16 cellular contexts compared by ENCODE assay signal in genomic region chr5:68169898-68170297, GRCh38. TPM values are rescaled to one million over a fixed set of nuclear protein-coding genes. Genes with fewer than 3 reads are reported as not detected.
DNase-seq lines count a peak whose midpoint lies in the region; ATAC-seq and TF ChIP-seq lines count a peak whose summit lies in the region.
"Had no signal": no experiment of that assay in that cellular context is flagged by ENCODE, and none has a peak within 500 bp of the region (broad histone marks: within the 10 kb centered on the region; RNA-seq: fewer than 3 reads in every experiment).

No MANE protein-coding gene starts in this region.

- H3K27me3 Mint-ChIP-seq in neural progenitor cell (ENCODE audit: insufficient read depth, low read depth) = peaks cover 3% of the 10 kb centered on the region
- H3K27me3 Mint-ChIP-seq: activated naive CD4-positive, alpha-beta T cell treated with anti-CD3 and anti-CD28 coated beads, Interleukin-2, amount 50 U/mL, for 24 hours; CD4-positive, alpha-beta T cell had no signal

- H3K4me1 ChIP-seq in heart right ventricle (peaks cover 3 to 27% (median 23%) of the 10 kb centered on the region in 9 donors), neural progenitor cell (peaks cover 42% of the 10 kb centered on the region), tibial nerve (peaks cover 0 to 36% (median 22%) of the 10 kb centered on the region in 4 donors), Peyer's patch (peaks cover 0 to 2% (median 0%) of the 10 kb centered on the region in 4 donors)

- peak overlapping the region; percentile 75 for H3K4me3 Mint-ChIP-seq in neural progenitor cell
- H3K4me3 Mint-ChIP-seq: activated naive CD4-positive, alpha-beta T cell treated with anti-CD3 and anti-CD28 coated beads, Interleukin-2, amount 50 U/mL, for 24 hours; CD4-positive, alpha-beta T cell; stimulated activated memory B cell treated with anti-CD40 and anti-IgM and Interleukin-4, amounts not matched to agents 10 μg/mL and 1 μg/mL and 100 μg/mL, for 72 hours had no signal

- H3F3A ChIP-seq in neural progenitor cell (ENCODE audit: low read depth) = peaks cover 32% of the 10 kb centered on the region

- H2AFZ ChIP-seq in neural progenitor cell (replicated peaks) = peak overlapping the region; percentile 74

- H3K36me3 Mint-ChIP-seq in neural progenitor cell = no peaks in the 10 kb centered on the region
- H3K36me3 Mint-ChIP-seq: activated naive CD4-positive, alpha-beta T cell treated with anti-CD3 and anti-CD28 coated beads, Interleukin-2, amount 50 U/mL, for 24 hours; stimulated activated memory B cell treated with anti-CD40 and anti-IgM and Interleukin-4, amounts not matched to agents 10 μg/mL and 1 μg/mL and 100 μg/mL, for 72 hours had no signal

- TF ChIP-seq POLR2A in tibial nerve (IDR thresholded peaks at IDR 0.05) (no peak), Peyer's patch (IDR thresholded peaks at IDR 0.05) (no peak)

- no peaks in the 10 kb centered on the region for H3K79me2 ChIP-seq in neural progenitor cell (ENCODE audit: low read depth)

- intact Hi-C loops in heart right ventricle (cut with DNase I) = no loop called here

- H3K27me3 ChIP-seq in heart right ventricle = no peaks in the 10 kb centered on the region
- no peaks in the 10 kb centered on the region for H3K27me3 ChIP-seq in neural progenitor cell
- no peaks in the 10 kb centered on the region for H3K27me3 ChIP-seq in tibial nerve
- no peaks in the 10 kb centered on the region for H3K27me3 ChIP-seq in Peyer's patch

- peaks cover 47% of the 10 kb centered on the region for H3K4me1 Mint-ChIP-seq in neural progenitor cell
- H3K4me1 Mint-ChIP-seq: activated naive CD4-positive, alpha-beta T cell treated with anti-CD3 and anti-CD28 coated beads, Interleukin-2, amount 50 U/mL, for 24 hours; stimulated activated memory B cell treated with anti-CD40 and anti-IgM and Interleukin-4, amounts not matched to agents 10 μg/mL and 1 μg/mL and 100 μg/mL, for 72 hours had no signal

- H3K36me3 ChIP-seq in heart right ventricle (no peaks in the 10 kb centered on the region), neural progenitor cell (no peaks in the 10 kb centered on the region), tibial nerve (no peaks in the 10 kb centered on the region), Peyer's patch (no peaks in the 10 kb centered on the region)

- TF ChIP-seq CTCF in heart right ventricle (IDR thresholded peaks at IDR 0.05) = no peak
- no peak for TF ChIP-seq CTCF in neural progenitor cell (IDR thresholded peaks at IDR 0.05)
- TF ChIP-seq CTCF in tibial nerve (IDR thresholded peaks at IDR 0.05) = no peak
- TF ChIP-seq CTCF in Peyer's patch (IDR thresholded peaks at IDR 0.05) = no peak

- no peak for TF ChIP-seq EP300 in tibial nerve (IDR thresholded peaks at IDR 0.05)

- DNase-seq in NCI-H146 (lab: John Stamatoyannopoulos, UW) (peak; percentile 11), NCI-H146 treated with DMSO at 0.1 percent for 48 hours (lab: John Stamatoyannopoulos, UW; ENCODE audit: unreplicated experiment) (no peak), heart right ventricle (peak; percentile 18 to 21), neural progenitor cell (ENCODE audit: low spot score) (peak; percentile 79), tibial nerve (ENCODE audit: low spot score in 2 of 2) (peak in 1 of 2 donors; percentile 41), Peyer's patch (no peak)
- DNase-seq in central memory CD4-positive, alpha-beta T cell = no peak
- DNase-seq: 8988T; activated CD4-positive, alpha-beta T cell treated with anti-CD3 and anti-CD28 coated beads for 1 hour; activated CD8-positive, alpha-beta memory T cell treated with anti-CD3 and anti-CD28 coated beads, Interleukin-2, amount 50 U/mL, for 48 hours; CD4-positive, alpha-beta T cell; erythroblast; MV-4-11 had no signal

- H3K27ac ChIP-seq in heart right ventricle (peak overlapping the region in 2 of 10 donors; percentile 23 to 71), neural progenitor cell (peak overlapping the region; percentile 63), tibial nerve (peak overlapping the region; percentile 50 to 91 (median 73)), Peyer's patch (peak overlapping the region in 1 of 4 donors; percentile 75)

- peak in 6 of 8 donors; percentile 36 to 69 (median 46) for ATAC-seq in heart right ventricle
- no peak for ATAC-seq in HG03521 (IDR thresholded peaks at IDR 0.05; ENCODE audit: unreplicated experiment)
- ATAC-seq: stimulated activated memory B cell treated with anti-CD40 and anti-IgM and Interleukin-4, amounts not matched to agents 10 μg/mL and 1 μg/mL and 100 μg/mL, for 72 hours had no signal

- no peak overlapping the region for H3K9ac ChIP-seq in neural progenitor cell

- WGBS in heart right ventricle, 2 donors = 39 to 61% methylated on average over 1 of the region's 1 CpG
- 25 to 28% methylated on average over 1 of the region's 1 CpG for WGBS in tibial nerve, 2 donors

- H3K27ac Mint-ChIP-seq in neural progenitor cell = peak overlapping the region; percentile 99
- H3K27ac Mint-ChIP-seq: activated naive CD4-positive, alpha-beta T cell treated with anti-CD3 and anti-CD28 coated beads, Interleukin-2, amount 50 U/mL, for 24 hours; CD4-positive, alpha-beta T cell; stimulated activated memory B cell treated with anti-CD40 and anti-IgM and Interleukin-4, amounts not matched to agents 10 μg/mL and 1 μg/mL and 100 μg/mL, for 72 hours had no signal

- peak overlapping the region; percentile 67 for H3K4me2 ChIP-seq in neural progenitor cell

- H3K9me3 Mint-ChIP-seq in neural progenitor cell = peaks cover 2% of the 10 kb centered on the region
- H3K9me3 Mint-ChIP-seq: activated naive CD4-positive, alpha-beta T cell treated with anti-CD3 and anti-CD28 coated beads, Interleukin-2, amount 50 U/mL, for 24 hours; CD4-positive, alpha-beta T cell; stimulated activated memory B cell treated with anti-CD40 and anti-IgM and Interleukin-4, amounts not matched to agents 10 μg/mL and 1 μg/mL and 100 μg/mL, for 72 hours had no signal

- H3K9me3 ChIP-seq in heart right ventricle (no peaks in the 10 kb centered on the region), neural progenitor cell (ENCODE audit: low read depth) (no peaks in the 10 kb centered on the region), tibial nerve (no peaks in the 10 kb centered on the region), Peyer's patch (no peaks in the 10 kb centered on the region)

- no peaks in the 10 kb centered on the region for H4K20me1 ChIP-seq in neural progenitor cell (ENCODE audit: low read depth)

- H3K4me3 ChIP-seq in heart right ventricle = no peak overlapping the region
- H3K4me3 ChIP-seq in neural progenitor cell = peak overlapping the region; percentile 5
- H3K4me3 ChIP-seq in tibial nerve = no peak overlapping the region
- no peak overlapping the region for H3K4me3 ChIP-seq in Peyer's patch

RNA-seq across cellular contexts. Expression of gene PIK3R1, which starts 45.7 kb away (rescaled TPM):
- total RNA-seq in heart right ventricle = 100 to 1,000 TPM in 8 of 10 donors, 10 to 100 TPM in 2; 45.6 to 269 (median 148) TPM
- 10 to 100 TPM; 12.2 to 22.3 TPM for polyA plus RNA-seq in heart right ventricle
- total RNA-seq in neural progenitor cell (ENCODE audit: low replicate concordance) = 19.7 and 24.2 TPM in 2 replicates
- 100 to 1,000 TPM; 166 to 621 (median 433) TPM for total RNA-seq in tibial nerve
- total RNA-seq in Peyer's patch = 100 to 1,000 TPM in 1 of 4 donors, 10 to 100 TPM in 3; 69.3 to 113 (median 87.5) TPM

Comparison
In these comparisons a context has a peak if more than half of its experiments do, and no peak if none do; other contexts are left out.
1. DNase-seq: peak in NCI-H146 (single experiment), heart right ventricle (2 of 2) and neural progenitor cell (single experiment); none in NCI-H146 treated with DMSO at 0.1 percent for 48 hours (single experiment), Peyer's patch (0 of 3) and central memory CD4-positive, alpha-beta T cell (single experiment).